11 cellular contexts compared by ENCODE assay signal in the genomic region with DNA sequence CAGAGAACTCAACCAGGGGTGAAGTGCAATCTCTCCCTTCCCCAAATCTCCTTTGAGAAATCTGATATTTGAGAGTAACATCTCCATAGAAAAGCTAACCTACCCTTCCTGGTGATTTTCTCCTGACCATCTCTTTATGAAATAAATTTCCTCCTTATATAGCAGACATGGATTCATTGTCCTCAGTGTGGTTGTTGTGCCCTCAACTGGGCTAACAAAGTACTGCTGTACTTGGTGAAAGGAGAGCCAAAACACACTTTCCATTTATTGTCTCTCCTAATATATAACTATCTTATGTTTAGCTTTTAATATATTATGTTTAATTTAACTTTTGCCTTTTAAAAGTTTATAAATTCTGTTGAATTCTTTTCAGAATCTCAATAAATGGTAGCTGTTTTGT.
DNase-seq lines count a peak whose midpoint lies in the region; ATAC-seq, FAIRE-seq and TF ChIP-seq lines count a peak whose summit lies in the region.
"Had no signal": no experiment of that assay in that cellular context is flagged by ENCODE, and none has a peak within 500 bp of the region (broad histone marks: within the 10 kb centered on the region; RNA-seq: fewer than 3 reads in every experiment).

No MANE protein-coding gene starts in this region.

- BruUV-seq in Caco-2 (replicated peaks; lab: Mats Ljungman, UMichigan) (no TSS peak), HCT116 (replicated peaks; lab: Mats Ljungman, UMichigan) (no TSS peak)

- intact Hi-C loops in Caco-2 (cut with micrococcal nuclease; ENCODE audit: unreplicated experiment): loop anchor here (1.0 kb wide), 4 partner anchors 104 to 420 kb away; no protein-coding TSS in a partner anchor
- intact Hi-C loops in HCT116 (cut with micrococcal nuclease): loop anchor here (5.0 kb wide), 1 partner anchor 119 kb away; no protein-coding TSS in a partner anchor
- intact Hi-C loops in kidney (cut with DNase I): no loop called here

- RAD21 ChIA-PET in HCT116 (lab: Charles Lee; ENCODE audit: low non-redundant PET in 1 of 2, low total read pairs in 2 of 2, uncharacterized antibody in 2 of 2, unreplicated experiment in 2 of 2): no interaction called here

- TF ChIP-seq CTCF in Caco-2 (IDR thresholded peaks at IDR 0.05; ENCODE audit: insufficient read depth in 1 of 2, low read depth in 1 of 2, low read length in 1 of 2, severe bottlenecking in 1 of 2, unreplicated experiment in 1 of 2) (peak; percentile 41 to 64), HCT116 (IDR thresholded peaks at IDR 0.05 in 2 of 3, conservative IDR thresholded peaks at IDR 0.05 in 1 of 3; ENCODE audit: borderline replicate concordance in 1 of 3, insufficient read depth in 1 of 3, low read depth in 2 of 3, low read length in 2 of 3) (peak; percentile 54 to 62 (median 59); a peak in 5 of 6 replicates), VCaP (conservative IDR thresholded peaks at IDR 0.05) (peak; percentile 96), kidney (IDR thresholded peaks at IDR 0.05; ENCODE audit: borderline replicate concordance, extremely low read depth, insufficient read depth) (no peak)

- no peak for FAIRE-seq in kidney (lab: Jason Lieb, UNC)

- H3K36me3 ChIP-seq in Caco-2 (ENCODE audit: control insufficient read depth, insufficient read depth, low read length): no peaks in the 10 kb centered on the region
- H3K36me3 ChIP-seq in HCT116 (ENCODE audit: control insufficient read depth in 1 of 2, insufficient read depth in 2 of 2, low read length in 2 of 2): no peaks in the 10 kb centered on the region
- no peaks in the 10 kb centered on the region for H3K36me3 ChIP-seq in kidney (ENCODE audit: control insufficient read depth in 1 of 2, insufficient read depth in 2 of 2, low read length in 2 of 2)

- no peaks in the 10 kb centered on the region for H3K9me2 ChIP-seq in HCT116 (ENCODE audit: insufficient read depth)

- peak; percentile 67 for TF ChIP-seq RAD21 in HCT116 (IDR thresholded peaks at IDR 0.05; ENCODE audit: low read depth)

- H3K79me2 ChIP-seq in HCT116 (ENCODE audit: insufficient read depth, low read length): no peaks in the 10 kb centered on the region

- peaks cover 9% of the 10 kb centered on the region; the same call in 1 of the 2 replicates for H3K9me3 ChIP-seq in Caco-2
- no peaks in the 10 kb centered on the region for H3K9me3 ChIP-seq in HCT116 (ENCODE audit: control insufficient read depth in 1 of 2, insufficient read depth in 1 of 2, low read depth in 1 of 2, low read length in 2 of 2)
- no peaks in the 10 kb centered on the region for H3K9me3 ChIP-seq in kidney (ENCODE audit: control insufficient read depth in 1 of 2, low read length in 2 of 2)

- H3K27ac ChIP-seq in HCT116 (ENCODE audit: low read depth, low read length): no peak overlapping the region
- H3K27ac ChIP-seq in VCaP: no peak overlapping the region
- H3K27ac ChIP-seq in kidney (ENCODE audit: low read depth in 2 of 2, low read length in 2 of 2): no peak overlapping the region

- no peaks in the 10 kb centered on the region for H3K4me1 Mint-ChIP-seq in Caco-2 (ENCODE audit: low read depth, unreplicated experiment)
- H3K4me1 Mint-ChIP-seq: T-helper 17 cell had no signal

- H3K9ac ChIP-seq in HCT116 (ENCODE audit: low read length): no peak overlapping the region
- no peak overlapping the region for H3K9ac ChIP-seq in kidney (ENCODE audit: low read length in 2 of 2)

- no peak for TF ChIP-seq POLR2A in HCT116 (IDR thresholded peaks at IDR 0.05; ENCODE audit: borderline replicate concordance, extremely low read depth, insufficient read depth, insufficient read length)

- no peaks in the 10 kb centered on the region for H4K20me1 ChIP-seq in HCT116 (ENCODE audit: insufficient read depth)

- H3K27me3 ChIP-seq in Caco-2 (replicated peaks; ENCODE audit: control insufficient read depth, insufficient read depth, low read length) (no peaks in the 10 kb centered on the region), HCT116 (ENCODE audit: insufficient read depth, low read length) (no peaks in the 10 kb centered on the region)

- peak; percentile 76 for ATAC-seq in HCT116
- ATAC-seq in left lobe of liver: peak; percentile 88
- no peak for ATAC-seq in HG03175 (IDR thresholded peaks at IDR 0.05; ENCODE audit: unreplicated experiment)
- ATAC-seq in HG03039 (IDR thresholded peaks at IDR 0.05; ENCODE audit: unreplicated experiment): no peak
- ATAC-seq: left colon, T-helper 17 cell had no signal

- no peak overlapping the region for H3K4me3 Mint-ChIP-seq in Caco-2 (ENCODE audit: unreplicated experiment)
- H3K4me3 Mint-ChIP-seq: activated T-helper 1 cell treated with anti-CD3 and anti-CD28 coated beads, Interleukin-12 subunit alpha, Interleukin-12 subunit beta, Interleukin-2, Interleukin-4 antibody, amounts not matched to agents 30 ng/mL and 10 ng/mL and 1 ng/mL, durations not matched to agents 14 hours and 24 hours and 36 hours; T-helper 17 cell had no signal

- H3K27me3 Mint-ChIP-seq in Caco-2 (ENCODE audit: insufficient read depth, unreplicated experiment): peaks cover 10% of the 10 kb centered on the region
- H3K27me3 Mint-ChIP-seq: T-helper 17 cell had no signal

- H3K4me1 ChIP-seq in Caco-2 (no peaks in the 10 kb centered on the region), HCT116 (ENCODE audit: control insufficient read depth in 1 of 2, insufficient read depth in 2 of 2, low read length in 2 of 2) (no peaks in the 10 kb centered on the region), kidney (ENCODE audit: control insufficient read depth in 1 of 2, insufficient read depth in 1 of 2, low read depth in 1 of 2, low read length in 2 of 2) (no peaks in the 10 kb centered on the region)

- no peak overlapping the region for H3K4me2 ChIP-seq in HCT116 (ENCODE audit: low read length)

- H2AFZ ChIP-seq in HCT116 (ENCODE audit: low read depth, low read length, poor library complexity, severe bottlenecking): peak overlapping the region; percentile 32

- POLR2A ChIA-PET in Caco-2 (lab: Charles Lee) (no interaction called here), HCT116 (lab: Charles Lee) (no interaction called here)

- H3K4me3 ChIP-seq in Caco-2 (ENCODE audit: low read depth, low read length): no peak overlapping the region
- no peak overlapping the region for H3K4me3 ChIP-seq in HCT116 (replicated peaks in 1 of 2; ENCODE audit: low read depth in 1 of 2, low read length in 2 of 2)
- no peak overlapping the region for H3K4me3 ChIP-seq in kidney (ENCODE audit: low read length in 2 of 2)

- H3K9me3 Mint-ChIP-seq in Caco-2 (ENCODE audit: unreplicated experiment): no peaks in the 10 kb centered on the region

- DNase-seq in Caco-2 (peak in 1 of 2 experiments; percentile 33), HCT116 (ENCODE audit: low read depth, low spot score) (peak; percentile 18), left lobe of liver (ENCODE audit: low spot score) (no peak), SIG-M5 (lab: John Stamatoyannopoulos, UW) (no peak), kidney (no peak)
- DNase-seq: left colon, T-helper 17 cell had no signal

- no peak overlapping the region for H3K27ac Mint-ChIP-seq in Caco-2 (ENCODE audit: unreplicated experiment)
- H3K27ac Mint-ChIP-seq: activated T-helper 1 cell treated with anti-CD3 and anti-CD28 coated beads, Interleukin-12 subunit alpha, Interleukin-12 subunit beta, Interleukin-2, Interleukin-4 antibody, amounts not matched to agents 30 ng/mL and 10 ng/mL and 1 ng/mL, durations not matched to agents 14 hours and 24 hours and 36 hours; T-helper 17 cell had no signal

- H3K36me3 Mint-ChIP-seq in Caco-2 (ENCODE audit: insufficient read depth, unreplicated experiment): no peaks in the 10 kb centered on the region

- CTCF ChIA-PET in Caco-2 (lab: Charles Lee): no interaction called here
- CTCF ChIA-PET in HCT116 (lab: Charles Lee): interaction anchor here (0.7 to 1.8 kb wide), 4 partner anchors 117 to 516 kb away, joined by 3 to 17 read pairs (median 4); no protein-coding TSS in a partner anchor

TF ChIP-seq in HCT116, 20 proteins besides CTCF, POLR2A, EP300 and RAD21:
- TF ChIP-seq ELF1 (IDR thresholded peaks at IDR 0.05; ENCODE audit: borderline replicate concordance, low read depth) (no peak), POLR2AphosphoS5 (IDR thresholded peaks at IDR 0.05; ENCODE audit: low read depth, low read length) (no peak), CBX3 (IDR thresholded peaks at IDR 0.05; ENCODE audit: low read depth) (no peak), EZH2 (IDR thresholded peaks at IDR 0.05) (no peak), EZH2phosphoT487 (IDR thresholded peaks at IDR 0.05; ENCODE audit: borderline replicate concordance) (no peak), ZFX (IDR thresholded peaks at IDR 0.05) (no peak), JUND (IDR thresholded peaks at IDR 0.05) (no peak), CEBPB (IDR thresholded peaks at IDR 0.05; ENCODE audit: low read depth) (no peak), SP1 (IDR thresholded peaks at IDR 0.05; ENCODE audit: low read depth) (no peak), YY1 (IDR thresholded peaks at IDR 0.05; ENCODE audit: extremely low read depth, insufficient replicate concordance, low read depth, low read length) (no peak), SIN3A (IDR thresholded peaks at IDR 0.05; ENCODE audit: low read depth) (no peak), FOSL1 (IDR thresholded peaks at IDR 0.05; ENCODE audit: low read depth) (no peak), EGR1 (IDR thresholded peaks at IDR 0.05; ENCODE audit: low read depth) (no peak)
- TF ChIP-seq, protein P1, sequence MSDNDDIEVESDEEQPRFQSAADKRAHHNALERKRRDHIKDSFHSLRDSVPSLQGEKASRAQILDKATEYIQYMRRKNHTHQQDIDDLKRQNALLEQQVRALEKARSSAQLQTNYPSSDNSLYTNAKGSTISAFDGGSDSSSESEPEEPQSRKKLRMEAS (IDR thresholded peaks at IDR 0.05): no peak

Comparison
In these comparisons a context has a peak if more than half of its experiments do, and no peak if none do; other contexts are left out.
1. ATAC-seq: peak in HCT116 (single experiment) and left lobe of liver (single experiment); none in HG03175 (single experiment) and HG03039 (single experiment).